Comparison of ENCODE assay signal across 6 cellular contexts in the genomic region with DNA sequence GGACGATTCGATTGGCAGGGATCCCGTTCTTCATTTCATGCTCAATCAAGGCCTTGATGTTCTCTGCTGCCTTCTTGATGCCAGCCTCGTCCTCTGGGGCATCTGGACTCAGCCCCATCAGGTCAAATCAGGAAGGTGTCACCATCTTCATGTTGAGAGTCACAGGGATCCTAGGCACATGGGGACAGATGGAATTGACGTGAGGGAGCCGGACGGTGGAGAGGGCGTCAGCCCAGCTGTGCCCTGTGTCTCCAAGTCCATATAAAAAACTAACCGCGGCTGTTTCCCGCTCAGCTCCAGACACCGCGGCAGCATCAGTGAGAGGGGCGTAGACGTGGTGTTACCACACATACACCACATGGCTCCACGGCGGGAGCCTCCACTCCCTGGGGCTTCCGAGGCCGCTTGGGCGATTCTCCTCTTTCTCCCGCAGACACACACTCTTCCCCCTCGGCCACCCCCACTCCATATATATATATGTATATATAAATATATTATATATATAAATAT. TPM values are rescaled to one million over a fixed set of nuclear protein-coding genes. Genes with fewer than 3 reads are reported as not detected.
"Had no signal": no experiment of that assay in that cellular context is flagged by ENCODE, and none has a peak within 500 bp of the region (broad histone marks: within the 10 kb centered on the region; RNA-seq: fewer than 3 reads in every experiment).

No MANE protein-coding gene starts in this region.

RNA-seq across cellular contexts. Expression of a gene that starts 5.6 kb away (rescaled TPM):
- total RNA-seq: gastrocnemius medialis, mesenteric fat pad, osteoblast, subcutaneous adipose tissue had no signal

RNA-seq across cellular contexts. Expression of a gene that starts 8.5 kb away (rescaled TPM):
- total RNA-seq: posterior vena cava, T-helper 17 cell had no signal

RNA-seq across cellular contexts. Expression of a gene that starts 34.8 kb away (rescaled TPM):
- total RNA-seq: mesenteric fat pad, subcutaneous adipose tissue had no signal
